ENCODE assay signal across 15 cellular contexts in genomic region chr5:36535837-36536236, GRCh38.
"Had no signal": no experiment of that assay in that cellular context is flagged by ENCODE, and none has a peak within 500 bp of the region (broad histone marks: within the 10 kb centered on the region; RNA-seq: fewer than 3 reads in every experiment).

No MANE protein-coding gene starts in this region.

- H3K36me3 ChIP-seq: upper lobe of right lung had no signal

- ATAC-seq: activated CD4-positive, alpha-beta T cell treated with anti-CD3 and anti-CD28 coated beads for 36 hours; left lobe of liver; mucosa of descending colon; upper lobe of right lung had no signal

- H3K4me3 Mint-ChIP-seq: activated CD4-positive, alpha-beta T cell treated with anti-CD3 and anti-CD28 coated beads for 36 hours; activated naive CD8-positive, alpha-beta T cell treated with anti-CD3 and anti-CD28 coated beads for 36 hours; naive B cell; T-helper 2 cell treated with Interferon-gamma antibody and Interleukin-4, amounts not matched to agents 5 μg/mL and 100 μg/mL, for 36 hours had no signal

- DNase-seq: activated CD4-positive, alpha-beta T cell treated with anti-CD3 and anti-CD28 coated beads for 36 hours; activated CD4-positive, alpha-beta T cell treated with anti-CD3 and anti-CD28 coated beads, Interleukin-2, amount 50 U/mL, for 48 hours; activated naive CD8-positive, alpha-beta T cell treated with anti-CD3 and anti-CD28 coated beads for 36 hours; central memory CD4-positive, alpha-beta T cell; foreskin fibroblast; mucosa of descending colon; naive B cell; stimulated activated CD4-positive, alpha-beta T cell treated with anti-CD3 and anti-CD28 coated beads, Interleukin-4, amount 100 ng/mL, for 1 hour; testis; upper lobe of right lung had no signal

- H3K36me3 Mint-ChIP-seq: activated naive CD8-positive, alpha-beta T cell treated with anti-CD3 and anti-CD28 coated beads for 36 hours; naive B cell had no signal

- H3K4me1 ChIP-seq: testis, upper lobe of right lung had no signal

- H3K27me3 ChIP-seq: dorsolateral prefrontal cortex, testis, upper lobe of right lung had no signal

- H3K4me3 ChIP-seq: dorsolateral prefrontal cortex, mucosa of descending colon, skin epidermis, testis, upper lobe of right lung had no signal

- H3K27ac ChIP-seq: epithelial cell of prostate, testis, upper lobe of right lung had no signal

- H3K27ac Mint-ChIP-seq: activated CD4-positive, alpha-beta T cell treated with anti-CD3 and anti-CD28 coated beads for 36 hours; activated naive CD8-positive, alpha-beta T cell treated with anti-CD3 and anti-CD28 coated beads for 36 hours; naive B cell; T-helper 2 cell treated with Interferon-gamma antibody and Interleukin-4, amounts not matched to agents 5 μg/mL and 100 μg/mL, for 36 hours had no signal

- H3K9me3 Mint-ChIP-seq: activated naive CD8-positive, alpha-beta T cell treated with anti-CD3 and anti-CD28 coated beads for 36 hours; naive B cell; T-helper 2 cell treated with Interferon-gamma antibody and Interleukin-4, amounts not matched to agents 5 μg/mL and 100 μg/mL, for 36 hours had no signal

- H3K9me3 ChIP-seq: mucosa of descending colon, testis, upper lobe of right lung had no signal

- H3K4me1 Mint-ChIP-seq: activated CD4-positive, alpha-beta T cell treated with anti-CD3 and anti-CD28 coated beads for 36 hours; activated naive CD8-positive, alpha-beta T cell treated with anti-CD3 and anti-CD28 coated beads for 36 hours; naive B cell had no signal
